Comparison of ENCODE assay signal across 27 cellular contexts in genomic region chr2:20146401-20146800, GRCh38.
"Had no signal": no experiment of that assay in that cellular context is flagged by ENCODE, and none has a peak within 500 bp of the region (broad histone marks: within the 10 kb centered on the region; RNA-seq: fewer than 3 reads in every experiment).

No MANE protein-coding gene starts in this region.

- H2AFZ ChIP-seq: hepatocyte had no signal

- H3K79me2 ChIP-seq: hepatocyte had no signal

- H3K4me3 ChIP-seq: ascending aorta, breast epithelium, hepatocyte, lower lobe of right lung, tibial artery, uterus had no signal

- DNase-seq: activated CD4-positive, alpha-beta memory T cell treated with anti-CD3 and anti-CD28 coated beads, Interleukin-2, amount 10 ng/mL, durations not matched to agents 7 days and 5 days; activated CD4-positive, alpha-beta T cell treated with anti-CD3 and anti-CD28 coated beads, Interleukin-2, amount 10 ng/mL, durations not matched to agents 24 days and 14 days; activated gamma-delta T cell treated with Interleukin-2 at 50 U/mL for 16 hours; activated T-cell treated with anti-CD3 and anti-CD28 coated beads for 4 hours; effector memory CD4-positive, alpha-beta T cell; glutamatergic neuron; immature natural killer cell; lower lobe of right lung; naive B cell; retina; stimulated activated CD4-positive, alpha-beta T cell treated with anti-CD3 and anti-CD28 coated beads, Interleukin-4, amount 100 ng/mL, for 24 hours; stimulated activated naive CD8-positive, alpha-beta T cell treated with anti-CD3 and anti-CD28 coated beads, Interleukin-15, amount 100 ng/mL, for 72 hours; tibial artery; uterus had no signal

- H3K4me1 ChIP-seq: uterus had no signal

- H3K4me1 Mint-ChIP-seq: activated CD4-positive, alpha-beta T cell treated with anti-CD3 and anti-CD28 coated beads, Interleukin-2, amount 10 ng/mL, durations not matched to agents 24 days and 14 days; central memory CD8-positive, alpha-beta T cell; immature natural killer cell; naive B cell had no signal

- H3K4me2 ChIP-seq: hepatocyte had no signal

- H3K36me3 Mint-ChIP-seq: activated naive CD4-positive, alpha-beta T cell treated with anti-CD3 and anti-CD28 coated beads, Interleukin-2, amount 50 U/mL, for 72 hours; immature natural killer cell; naive B cell had no signal

- H3K9me3 ChIP-seq: ascending aorta, breast epithelium, lower lobe of right lung, tibial artery, uterus had no signal

- H3K36me3 ChIP-seq: ascending aorta, breast epithelium, lower lobe of right lung, tibial artery, uterus had no signal

- H3K27me3 ChIP-seq: ascending aorta, breast epithelium, hepatocyte, tibial artery, uterus had no signal

- H3K9me3 Mint-ChIP-seq: activated CD4-positive, alpha-beta memory T cell treated with anti-CD3 and anti-CD28 coated beads, Interleukin-2, amount 10 ng/mL, durations not matched to agents 7 days and 5 days; activated CD4-positive, alpha-beta T cell treated with anti-CD3 and anti-CD28 coated beads, Interleukin-2, amount 10 ng/mL, durations not matched to agents 24 days and 14 days; activated naive CD4-positive, alpha-beta T cell treated with anti-CD3 and anti-CD28 coated beads, Interleukin-2, amount 50 U/mL, for 72 hours; activated T-helper 1 cell treated with anti-CD3 and anti-CD28 coated beads, Interleukin-12 subunit alpha, Interleukin-12 subunit beta, Interleukin-2, Interleukin-4 antibody, amounts not matched to agents 30 ng/mL and 10 ng/mL and 1 ng/mL, durations not matched to agents 14 hours and 24 hours and 36 hours; central memory CD8-positive, alpha-beta T cell; immature natural killer cell; stimulated activated naive CD8-positive, alpha-beta T cell treated with anti-CD3 and anti-CD28 coated beads, Interleukin-15, amount 100 ng/mL, for 72 hours; T-helper 2 cell treated with Interferon-gamma antibody and Interleukin-4, amounts not matched to agents 5 μg/mL and 100 μg/mL, for 36 hours had no signal

- H3K27ac ChIP-seq: ascending aorta, hepatocyte, lower lobe of right lung, tibial artery, uterus, VCaP had no signal

- ATAC-seq: activated CD4-positive, CD25-positive, alpha-beta regulatory T cell treated with anti-CD3 and anti-CD28 coated beads, Interleukin-2, amount 50 U/mL, for 24 hours; left lobe of liver; stimulated activated naive CD8-positive, alpha-beta T cell treated with anti-CD3 and anti-CD28 coated beads, Interleukin-15, amount 100 ng/mL, for 72 hours had no signal

- FAIRE-seq: colon, frontal cortex had no signal

- H3K4me3 Mint-ChIP-seq: activated CD4-positive, alpha-beta memory T cell treated with anti-CD3 and anti-CD28 coated beads, Interleukin-2, amount 10 ng/mL, durations not matched to agents 7 days and 5 days; activated CD4-positive, alpha-beta T cell treated with anti-CD3 and anti-CD28 coated beads, Interleukin-2, amount 10 ng/mL, durations not matched to agents 24 days and 14 days; activated T-helper 1 cell treated with anti-CD3 and anti-CD28 coated beads, Interleukin-12 subunit alpha, Interleukin-12 subunit beta, Interleukin-2, Interleukin-4 antibody, amounts not matched to agents 30 ng/mL and 10 ng/mL and 1 ng/mL, durations not matched to agents 14 hours and 24 hours and 36 hours; central memory CD8-positive, alpha-beta T cell; immature natural killer cell; naive B cell; stimulated activated naive CD8-positive, alpha-beta T cell treated with anti-CD3 and anti-CD28 coated beads, Interleukin-15, amount 100 ng/mL, for 72 hours; T-helper 2 cell treated with Interferon-gamma antibody and Interleukin-4, amounts not matched to agents 5 μg/mL and 100 μg/mL, for 36 hours had no signal

- H3K27ac Mint-ChIP-seq: activated CD4-positive, alpha-beta memory T cell treated with anti-CD3 and anti-CD28 coated beads, Interleukin-2, amount 10 ng/mL, durations not matched to agents 7 days and 5 days; activated CD4-positive, alpha-beta T cell treated with anti-CD3 and anti-CD28 coated beads, Interleukin-2, amount 10 ng/mL, durations not matched to agents 24 days and 14 days; activated naive CD4-positive, alpha-beta T cell treated with anti-CD3 and anti-CD28 coated beads, Interleukin-2, amount 50 U/mL, for 72 hours; activated T-helper 1 cell treated with anti-CD3 and anti-CD28 coated beads, Interleukin-12 subunit alpha, Interleukin-12 subunit beta, Interleukin-2, Interleukin-4 antibody, amounts not matched to agents 30 ng/mL and 10 ng/mL and 1 ng/mL, durations not matched to agents 14 hours and 24 hours and 36 hours; immature natural killer cell; naive B cell; progenitor cell of endocrine pancreas; T-helper 2 cell treated with Interferon-gamma antibody and Interleukin-4, amounts not matched to agents 5 μg/mL and 100 μg/mL, for 36 hours had no signal
